27 cellular contexts compared by ENCODE assay signal in the genomic region with DNA sequence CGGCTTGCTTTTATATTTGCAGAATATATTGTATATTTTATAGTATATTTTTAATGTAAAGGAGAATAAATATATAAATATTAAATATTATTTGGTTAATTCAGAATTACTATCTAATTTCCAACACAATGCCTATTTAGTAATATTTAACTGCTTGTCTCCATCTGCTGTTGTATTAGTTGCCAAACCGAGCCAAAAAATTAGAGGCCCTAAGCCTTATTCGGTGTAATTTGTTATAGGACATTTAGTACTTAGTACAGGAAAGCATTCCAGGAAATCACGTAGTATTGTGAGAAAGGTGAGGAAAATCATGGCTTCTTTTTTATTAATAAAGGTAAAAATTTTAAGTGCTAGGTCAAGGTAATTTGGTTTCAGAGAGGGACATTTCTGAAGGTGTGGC.
"Had no signal": no experiment of that assay in that cellular context is flagged by ENCODE, and none has a peak within 500 bp of the region (broad histone marks: within the 10 kb centered on the region; RNA-seq: fewer than 3 reads in every experiment).

No MANE protein-coding gene starts in this region.

- ATAC-seq: natural killer cell; psoas muscle; right cardiac atrium; right lobe of liver; stimulated activated effector memory CD8-positive, alpha-beta T cell treated with anti-CD3 and anti-CD28 coated beads, Interleukin-12 subunit alpha, Interleukin-12 subunit beta, amount 100 ng/mL, for 72 hours; stimulated activated naive B cell treated with anti-CD40 and anti-IgM and Interleukin-4, amounts not matched to agents 10 μg/mL and 1 μg/mL and 100 μg/mL, for 72 hours had no signal

- H3K27me3 ChIP-seq: neural progenitor cell, ovary, right lobe of liver, sigmoid colon, stomach, thyroid gland, tibial nerve, upper lobe of left lung, vagina had no signal

- H3K4me1 ChIP-seq: parathyroid adenoma, psoas muscle, right lobe of liver, sigmoid colon, thyroid gland, tibial nerve, vagina had no signal

- H3K36me3 ChIP-seq: neural progenitor cell, ovary, right lobe of liver, sigmoid colon, stomach, thoracic aorta, thyroid gland, tibial nerve, upper lobe of left lung, vagina had no signal

- H3K36me3 Mint-ChIP-seq: natural killer cell; neural progenitor cell; stimulated activated effector memory CD8-positive, alpha-beta T cell treated with anti-CD3 and anti-CD28 coated beads, Interleukin-12 subunit alpha, Interleukin-12 subunit beta, amount 100 ng/mL, for 72 hours; stimulated activated naive B cell treated with anti-CD40 and anti-IgM and Interleukin-4, amounts not matched to agents 10 μg/mL and 1 μg/mL and 100 μg/mL, for 72 hours had no signal

- H3K4me1 Mint-ChIP-seq: natural killer cell; nephron; stimulated activated effector memory CD8-positive, alpha-beta T cell treated with anti-CD3 and anti-CD28 coated beads, Interleukin-12 subunit alpha, Interleukin-12 subunit beta, amount 100 ng/mL, for 72 hours; stimulated activated naive B cell treated with anti-CD40 and anti-IgM and Interleukin-4, amounts not matched to agents 10 μg/mL and 1 μg/mL and 100 μg/mL, for 72 hours had no signal

- H3K9me3 ChIP-seq: ovary, psoas muscle, right lobe of liver, sigmoid colon, stomach, thoracic aorta, thyroid gland, tibial nerve, upper lobe of left lung, vagina had no signal

- H3K4me3 ChIP-seq: neural progenitor cell, ovary, psoas muscle, right lobe of liver, sigmoid colon, stomach, thoracic aorta, thyroid gland, tibial nerve, upper lobe of left lung, vagina had no signal

- H3K27ac Mint-ChIP-seq: natural killer cell; neural progenitor cell; progenitor cell of endocrine pancreas; stimulated activated effector memory CD8-positive, alpha-beta T cell treated with anti-CD3 and anti-CD28 coated beads, Interleukin-12 subunit alpha, Interleukin-12 subunit beta, amount 100 ng/mL, for 72 hours; stimulated activated naive B cell treated with anti-CD40 and anti-IgM and Interleukin-4, amounts not matched to agents 10 μg/mL and 1 μg/mL and 100 μg/mL, for 72 hours; stimulated activated naive CD8-positive, alpha-beta T cell treated with anti-CD3 and anti-CD28 coated beads, Interleukin-15, Interleukin-2, amounts not matched to agents 100 ng/mL and 50 ng/mL, for 24 hours had no signal

- H3K27me3 Mint-ChIP-seq: progenitor cell of endocrine pancreas; stimulated activated naive B cell treated with anti-CD40 and anti-IgM and Interleukin-4, amounts not matched to agents 10 μg/mL and 1 μg/mL and 100 μg/mL, for 72 hours had no signal

- DNase-seq: natural killer cell; occipital lobe; ovary; posterior cingulate gyrus; psoas muscle; right cardiac atrium; right lobe of liver; sigmoid colon; small intestine; stimulated activated CD4-positive, alpha-beta T cell treated with anti-CD3 and anti-CD28 coated beads, Interleukin-15, amount 100 ng/mL, for 24 hours; stimulated activated CD4-positive, alpha-beta T cell treated with anti-CD3 and anti-CD28 coated beads, Interleukin-2, amount 100 ng/mL, for 24 hours; stimulated activated CD4-positive, alpha-beta T cell treated with anti-CD3 and anti-CD28 coated beads, Interleukin-2, amount 100 ng/mL, for 48 hours; stimulated activated CD4-positive, alpha-beta T cell treated with anti-CD3 and anti-CD28 coated beads, Interleukin-4, amount 100 ng/mL, for 24 hours; stimulated activated naive B cell treated with anti-CD40 and anti-IgM and Interleukin-4, amounts not matched to agents 10 μg/mL and 1 μg/mL and 100 μg/mL, for 72 hours; stimulated activated naive CD4-positive, alpha-beta T cell treated with Interleukin-2 at 50 U/mL for 16 hours; stomach; thyroid gland; upper lobe of left lung had no signal

- H3K4me3 Mint-ChIP-seq: natural killer cell; nephron; neural progenitor cell; stimulated activated effector memory CD8-positive, alpha-beta T cell treated with anti-CD3 and anti-CD28 coated beads, Interleukin-12 subunit alpha, Interleukin-12 subunit beta, amount 100 ng/mL, for 72 hours; stimulated activated naive B cell treated with anti-CD40 and anti-IgM and Interleukin-4, amounts not matched to agents 10 μg/mL and 1 μg/mL and 100 μg/mL, for 72 hours; stimulated activated naive CD8-positive, alpha-beta T cell treated with anti-CD3 and anti-CD28 coated beads, Interleukin-15, Interleukin-2, amounts not matched to agents 100 ng/mL and 50 ng/mL, for 24 hours had no signal

- H3K9me3 Mint-ChIP-seq: natural killer cell; nephron; neural progenitor cell; stimulated activated effector memory CD8-positive, alpha-beta T cell treated with anti-CD3 and anti-CD28 coated beads, Interleukin-12 subunit alpha, Interleukin-12 subunit beta, amount 100 ng/mL, for 72 hours; stimulated activated naive B cell treated with anti-CD40 and anti-IgM and Interleukin-4, amounts not matched to agents 10 μg/mL and 1 μg/mL and 100 μg/mL, for 72 hours; stimulated activated naive CD8-positive, alpha-beta T cell treated with anti-CD3 and anti-CD28 coated beads, Interleukin-15, Interleukin-2, amounts not matched to agents 100 ng/mL and 50 ng/mL, for 24 hours had no signal

- H3K27ac ChIP-seq: neural progenitor cell, ovary, parathyroid adenoma, psoas muscle, right lobe of liver, sigmoid colon, stomach, thoracic aorta, thyroid gland, tibial nerve, upper lobe of left lung, vagina had no signal
